In genomic region chr2:33236457-33236856, GRCh38 we compare ENCODE assay signal across 20 cellular contexts.
DNase-seq lines count a peak whose midpoint lies in the region; ATAC-seq, FAIRE-seq and TF ChIP-seq lines count a peak whose summit lies in the region.
"Had no signal": no experiment of that assay in that cellular context is flagged by ENCODE, and none has a peak within 500 bp of the region (broad histone marks: within the 10 kb centered on the region; RNA-seq: fewer than 3 reads in every experiment).

No MANE protein-coding gene starts in this region.

- no peaks in the 10 kb centered on the region for H3K36me3 Mint-ChIP-seq in astrocyte (ENCODE audit: low read depth, unreplicated experiment)
- H3K36me3 Mint-ChIP-seq: activated naive CD8-positive, alpha-beta T cell treated with anti-CD3 and anti-CD28 coated beads for 36 hours had no signal

- H3K79me2 ChIP-seq in astrocyte (ENCODE audit: insufficient read depth, low read length), result peaks cover 5% of the 10 kb centered on the region
- H3K79me2 ChIP-seq: hepatocyte had no signal

- H3K9me3 ChIP-seq in astrocyte (ENCODE audit: insufficient read depth, low read depth, low read length), result no peaks in the 10 kb centered on the region
- H3K9me3 ChIP-seq: prostate gland, upper lobe of left lung had no signal

- H3K4me3 ChIP-seq in astrocyte (ENCODE audit: insufficient read depth, low read depth, low read length) (no peak overlapping the region), fibroblast of the aortic adventitia (ENCODE audit: low read depth, low read length) (no peak overlapping the region)
- H3K4me3 ChIP-seq: hepatocyte, prostate gland, upper lobe of left lung had no signal

- peaks cover 9% of the 10 kb centered on the region for H3K4me1 Mint-ChIP-seq in astrocyte (ENCODE audit: low read depth, unreplicated experiment)
- H3K4me1 Mint-ChIP-seq: activated CD4-positive, alpha-beta T cell treated with anti-CD3 and anti-CD28 coated beads, Interleukin-2, amount 10 ng/mL, durations not matched to agents 7 days and 5 days; activated naive CD8-positive, alpha-beta T cell treated with anti-CD3 and anti-CD28 coated beads for 36 hours had no signal

- H3K27me3 ChIP-seq in astrocyte (ENCODE audit: insufficient read depth, low read length), result no peaks in the 10 kb centered on the region
- H3K27me3 ChIP-seq: hepatocyte, upper lobe of left lung had no signal

- H3K4me1 ChIP-seq in astrocyte (ENCODE audit: insufficient read depth, low read length), result peaks cover 17% of the 10 kb centered on the region
- H3K4me1 ChIP-seq: prostate gland, upper lobe of left lung had no signal

- H3K4me2 ChIP-seq in astrocyte (ENCODE audit: low read length), result peak overlapping the region; percentile 17
- H3K4me2 ChIP-seq: hepatocyte had no signal

- no peak for ATAC-seq in HG03457 (IDR thresholded peaks at IDR 0.05; ENCODE audit: unreplicated experiment)
- no peak for ATAC-seq in GM19395 (IDR thresholded peaks at IDR 0.05; ENCODE audit: unreplicated experiment)
- ATAC-seq: left lobe of liver had no signal

- peaks cover 2% of the 10 kb centered on the region for H3K9me3 Mint-ChIP-seq in astrocyte (ENCODE audit: unreplicated experiment)
- H3K9me3 Mint-ChIP-seq: activated CD4-positive, alpha-beta T cell treated with anti-CD3 and anti-CD28 coated beads, Interleukin-2, amount 10 ng/mL, durations not matched to agents 7 days and 5 days; activated naive CD8-positive, alpha-beta T cell treated with anti-CD3 and anti-CD28 coated beads for 36 hours had no signal

- H3K36me3 ChIP-seq in astrocyte (ENCODE audit: insufficient read depth, low read length), result no peaks in the 10 kb centered on the region
- H3K36me3 ChIP-seq: prostate gland, upper lobe of left lung had no signal

- peak overlapping the region; percentile 55 for H3K27ac ChIP-seq in astrocyte (ENCODE audit: low read depth, low read length)
- H3K27ac ChIP-seq: hepatocyte, prostate gland, upper lobe of left lung had no signal

- peak overlapping the region; percentile 35 for H3K9ac ChIP-seq in astrocyte (ENCODE audit: low read length)

- no peak overlapping the region for H3K27ac Mint-ChIP-seq in astrocyte (ENCODE audit: unreplicated experiment)
- H3K27ac Mint-ChIP-seq: activated CD4-positive, alpha-beta T cell treated with anti-CD3 and anti-CD28 coated beads, Interleukin-2, amount 10 ng/mL, durations not matched to agents 7 days and 5 days; activated naive CD8-positive, alpha-beta T cell treated with anti-CD3 and anti-CD28 coated beads for 36 hours had no signal

- H4K20me1 ChIP-seq in astrocyte (ENCODE audit: insufficient read depth, low read length), result no peaks in the 10 kb centered on the region

- no peak overlapping the region for H2AFZ ChIP-seq in astrocyte (ENCODE audit: low read depth, low read length)
- H2AFZ ChIP-seq: hepatocyte had no signal

- TF ChIP-seq POLR2A in H54 (IDR thresholded peaks at IDR 0.05; ENCODE audit: low read depth, low read length), result no peak

- FAIRE-seq in H54 (lab: Jason Lieb, UNC), result peak; percentile 94
- FAIRE-seq in astrocyte (lab: Jason Lieb, UNC), result peak; percentile 26
- FAIRE-seq: TTC549 had no signal

- DNase-seq in A172 (ENCODE audit: low spot score) (peak; percentile 56), H54 (ENCODE audit: insufficient read length, low spot score) (no peak), astrocyte (ENCODE audit: low read depth) (peak; percentile 76), fibroblast of the aortic adventitia (ENCODE audit: low read depth) (peak; percentile 72), DMS79 (lab: John Stamatoyannopoulos, UW) (no peak)
- DNase-seq in stimulated activated CD4-positive, alpha-beta T cell treated with anti-CD3 and anti-CD28 coated beads, Interleukin-2, amount 100 ng/mL, for 24 hours, result no peak
- DNase-seq: activated CD4-positive, alpha-beta T cell treated with anti-CD3 and anti-CD28 coated beads, Interleukin-2, amount 10 ng/mL, durations not matched to agents 7 days and 5 days; activated naive CD8-positive, alpha-beta T cell treated with anti-CD3 and anti-CD28 coated beads for 36 hours; activated T-cell treated with anti-CD3 and anti-CD28 coated beads, Interleukin-2, amount 50 U/mL, for 1 hour; KG1; NCI-H1436; NCI-H446; stimulated activated naive CD4-positive, alpha-beta T cell treated with Interleukin-2 at 50 U/mL for 16 hours; upper lobe of left lung had no signal

- TF ChIP-seq CTCF in astrocyte (IDR thresholded peaks at IDR 0.05; ENCODE audit: insufficient read depth, low read depth, low read length), result no peak
- TF ChIP-seq CTCF in fibroblast of the aortic adventitia (IDR thresholded peaks at IDR 0.05; ENCODE audit: insufficient read depth, low read length), result no peak

- H3K27me3 Mint-ChIP-seq in astrocyte (ENCODE audit: low read depth, unreplicated experiment), result no peaks in the 10 kb centered on the region

- no peak overlapping the region for H3K4me3 Mint-ChIP-seq in astrocyte (ENCODE audit: unreplicated experiment)
- H3K4me3 Mint-ChIP-seq: activated CD4-positive, alpha-beta T cell treated with anti-CD3 and anti-CD28 coated beads, Interleukin-2, amount 10 ng/mL, durations not matched to agents 7 days and 5 days; activated naive CD8-positive, alpha-beta T cell treated with anti-CD3 and anti-CD28 coated beads for 36 hours had no signal

Comparison
In these comparisons a context has a peak if more than half of its experiments do, and no peak if none do; other contexts are left out.
1. DNase-seq: peak in A172 (single experiment), astrocyte (single experiment) and fibroblast of the aortic adventitia (single experiment); none in H54 (single experiment), stimulated activated CD4-positive, alpha-beta T cell treated with anti-CD3 and anti-CD28 coated beads, Interleukin-2, amount 100 ng/mL, for 24 hours (0 of 2) and DMS79 (single experiment).